22 cellular contexts compared by ENCODE assay signal in the genomic region with DNA sequence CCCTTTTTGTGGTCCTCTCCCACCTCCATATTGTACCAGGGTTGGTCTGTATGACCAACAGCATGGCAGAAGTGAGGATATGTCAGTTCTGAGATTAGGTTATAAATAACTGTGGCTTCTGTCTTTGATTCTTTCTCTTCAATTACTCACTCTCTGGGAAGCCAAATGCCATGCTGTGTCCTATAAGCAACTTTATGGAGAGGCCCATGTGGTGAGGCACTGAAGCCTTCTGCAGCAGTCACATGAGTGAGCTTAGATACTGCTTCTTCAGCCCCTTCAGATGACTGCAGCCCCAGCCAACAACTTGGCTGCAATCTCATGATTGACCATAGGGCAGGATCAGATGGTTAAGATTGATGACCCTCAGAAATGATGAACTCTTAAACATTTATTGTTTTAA.
"Had no signal": no experiment of that assay in that cellular context is flagged by ENCODE, and none has a peak within 500 bp of the region (broad histone marks: within the 10 kb centered on the region; RNA-seq: fewer than 3 reads in every experiment).

No MANE protein-coding gene starts in this region.

- H3K4me3 ChIP-seq: Peyer's patch, SJSA1 had no signal

- H3K9me3 ChIP-seq: Peyer's patch, SJSA1 had no signal

- DNase-seq: activated B cell treated with CpG ODN at 0.5 μM for 24 hours; activated CD4-positive, alpha-beta memory T cell treated with anti-CD3 and anti-CD28 coated beads for 36 hours; activated CD4-positive, alpha-beta T cell treated with anti-CD3 and anti-CD28 coated beads, Interleukin-2, amount 10 ng/mL, durations not matched to agents 7 days and 5 days; activated CD8-positive, alpha-beta memory T cell treated with anti-CD3 and anti-CD28 coated beads for 24 hours; activated effector memory CD4-positive, alpha-beta T cell treated with anti-CD3 and anti-CD28 coated beads, Interleukin-2, amount 50 U/mL, for 16 hours; activated naive CD4-positive, alpha-beta T cell treated with Interleukin-2 at 50 U/mL for 16 hours; activated T-cell treated with anti-CD3 and anti-CD28 coated beads, Interleukin-2, amount 50 U/mL, for 4 hours; amygdala; MM.1S; NCI-H1105 treated with DMSO at 0.1 percent for 48 hours; NCI-H1436 treated with DMSO at 0.1 percent for 48 hours; NCI-H187; NCI-H2081; NCI-H69; NK-92 treated with Interleukin-12 subunit alpha and Interleukin-12 subunit beta, amount 100 ng/mL, for 24 hours; Peyer's patch; SHP77 had no signal

- H3K27me3 ChIP-seq: Peyer's patch, SJSA1 had no signal

- H3K4me3 Mint-ChIP-seq: activated B cell treated with CpG ODN at 0.5 μM for 24 hours; activated CD4-positive, alpha-beta memory T cell treated with anti-CD3 and anti-CD28 coated beads for 36 hours; activated CD4-positive, alpha-beta T cell treated with anti-CD3 and anti-CD28 coated beads, Interleukin-2, amount 10 ng/mL, durations not matched to agents 7 days and 5 days; activated T-cell treated with anti-CD3 and anti-CD28 coated beads, Interleukin-2, amount 50 U/mL, for 4 hours; brain; central memory CD8-positive, alpha-beta T cell; T-helper 1 cell treated with Interleukin-12 subunit alpha and Interleukin-12 subunit beta and Interleukin-4 antibody, amounts not matched to agents 30 μg/mL and 1 μg/mL, for 36 hours had no signal

- H3K9me3 Mint-ChIP-seq: activated B cell treated with CpG ODN at 0.5 μM for 24 hours; activated CD4-positive, alpha-beta memory T cell treated with anti-CD3 and anti-CD28 coated beads for 36 hours; activated CD4-positive, alpha-beta T cell treated with anti-CD3 and anti-CD28 coated beads, Interleukin-2, amount 10 ng/mL, durations not matched to agents 7 days and 5 days; activated naive CD4-positive, alpha-beta T cell treated with anti-CD3 and anti-CD28 coated beads, Interleukin-2, amount 50 U/mL, for 72 hours; activated T-cell treated with anti-CD3 and anti-CD28 coated beads, Interleukin-2, amount 50 U/mL, for 4 hours; central memory CD8-positive, alpha-beta T cell; T-helper 1 cell treated with Interleukin-12 subunit alpha and Interleukin-12 subunit beta and Interleukin-4 antibody, amounts not matched to agents 30 μg/mL and 1 μg/mL, for 36 hours had no signal

- H3K27ac Mint-ChIP-seq: activated B cell treated with CpG ODN at 0.5 μM for 24 hours; activated CD4-positive, alpha-beta memory T cell treated with anti-CD3 and anti-CD28 coated beads for 36 hours; activated CD4-positive, alpha-beta T cell treated with anti-CD3 and anti-CD28 coated beads, Interleukin-2, amount 10 ng/mL, durations not matched to agents 7 days and 5 days; activated naive CD4-positive, alpha-beta T cell treated with anti-CD3 and anti-CD28 coated beads, Interleukin-2, amount 50 U/mL, for 72 hours; brain; T-helper 1 cell treated with Interleukin-12 subunit alpha and Interleukin-12 subunit beta and Interleukin-4 antibody, amounts not matched to agents 30 μg/mL and 1 μg/mL, for 36 hours had no signal

- H3K27ac ChIP-seq: SJSA1 had no signal

- H3K36me3 Mint-ChIP-seq: activated CD4-positive, alpha-beta memory T cell treated with anti-CD3 and anti-CD28 coated beads for 36 hours; activated naive CD4-positive, alpha-beta T cell treated with anti-CD3 and anti-CD28 coated beads, Interleukin-2, amount 50 U/mL, for 72 hours; brain had no signal

- H3K36me3 ChIP-seq: Peyer's patch, SJSA1 had no signal

- H3K27me3 Mint-ChIP-seq: activated B cell treated with CpG ODN at 0.5 μM for 24 hours; activated CD4-positive, alpha-beta memory T cell treated with anti-CD3 and anti-CD28 coated beads for 36 hours; activated CD4-positive, alpha-beta T cell treated with anti-CD3 and anti-CD28 coated beads, Interleukin-2, amount 10 ng/mL, durations not matched to agents 7 days and 5 days; brain; central memory CD8-positive, alpha-beta T cell had no signal
